25 cellular contexts compared by ENCODE assay signal in genomic region chr4:103026868-103027267, GRCh38.
"Had no signal": no experiment of that assay in that cellular context is flagged by ENCODE, and none has a peak within 500 bp of the region (broad histone marks: within the 10 kb centered on the region; RNA-seq: fewer than 3 reads in every experiment).

No MANE protein-coding gene starts in this region.

- DNase-seq: activated B cell treated with CpG ODN at 0.5 μM for 24 hours; activated CD4-positive, alpha-beta memory T cell treated with anti-CD3 and anti-CD28 coated beads, Interleukin-2, amount 10 ng/mL, durations not matched to agents 7 days and 5 days; activated CD4-positive, alpha-beta T cell treated with anti-CD3 and anti-CD28 coated beads for 1 hour; activated CD4-positive, alpha-beta T cell treated with anti-CD3 and anti-CD28 coated beads, Interleukin-2, amount 50 U/mL, for 1 hour; activated CD8-positive, alpha-beta memory T cell treated with anti-CD3 and anti-CD28 coated beads, Interleukin-2, amount 50 U/mL, for 4 hours; activated naive CD4-positive, alpha-beta T cell treated with anti-CD3 and anti-CD28 coated beads, Interleukin-2, amount 50 U/mL, for 16 hours; activated naive CD8-positive, alpha-beta T cell treated with anti-CD3 and anti-CD28 coated beads, Interleukin-2, amount 10 ng/mL, durations not matched to agents 7 days and 5 days; adrenal gland; aorta; NCI-H1048; NCI-H146; NCI-H1930; NCI-H2171; NCI-H2227 treated with DMSO at 0.1 percent for 48 hours; NCI-H510A treated with DMSO at 0.1 percent for 48 hours; NCI-H69; NK-92 treated with Interleukin-12 subunit alpha and Interleukin-12 subunit beta, amount 100 ng/mL, for 24 hours; OCI-M1; RPMI8226; T-cell; T-helper 2 cell; T1000 had no signal

- H3K4me3 ChIP-seq: adrenal gland, SK-N-MC had no signal

- H3K36me3 ChIP-seq: adrenal gland had no signal

- H3K27ac Mint-ChIP-seq: activated B cell treated with CpG ODN at 0.5 μM for 24 hours; activated CD4-positive, alpha-beta memory T cell treated with anti-CD3 and anti-CD28 coated beads, Interleukin-2, amount 10 ng/mL, durations not matched to agents 7 days and 5 days; activated naive CD8-positive, alpha-beta T cell treated with anti-CD3 and anti-CD28 coated beads, Interleukin-2, amount 10 ng/mL, durations not matched to agents 7 days and 5 days; T-cell had no signal

- H3K4me1 ChIP-seq: adrenal gland had no signal

- H3K27me3 ChIP-seq: adrenal gland had no signal

- H3K27me3 Mint-ChIP-seq: activated B cell treated with CpG ODN at 0.5 μM for 24 hours; activated CD4-positive, alpha-beta memory T cell treated with anti-CD3 and anti-CD28 coated beads, Interleukin-2, amount 10 ng/mL, durations not matched to agents 7 days and 5 days; activated naive CD8-positive, alpha-beta T cell treated with anti-CD3 and anti-CD28 coated beads, Interleukin-2, amount 10 ng/mL, durations not matched to agents 7 days and 5 days; central memory CD8-positive, alpha-beta T cell; T-cell had no signal

- H3K27ac ChIP-seq: adrenal gland, SK-N-MC had no signal

- H3K4me1 Mint-ChIP-seq: activated B cell treated with CpG ODN at 0.5 μM for 24 hours; activated CD4-positive, alpha-beta memory T cell treated with anti-CD3 and anti-CD28 coated beads, Interleukin-2, amount 10 ng/mL, durations not matched to agents 7 days and 5 days; activated naive CD8-positive, alpha-beta T cell treated with anti-CD3 and anti-CD28 coated beads, Interleukin-2, amount 10 ng/mL, durations not matched to agents 7 days and 5 days; central memory CD8-positive, alpha-beta T cell; T-cell had no signal

- H3K4me3 Mint-ChIP-seq: activated B cell treated with CpG ODN at 0.5 μM for 24 hours; activated CD4-positive, alpha-beta memory T cell treated with anti-CD3 and anti-CD28 coated beads, Interleukin-2, amount 10 ng/mL, durations not matched to agents 7 days and 5 days; activated naive CD8-positive, alpha-beta T cell treated with anti-CD3 and anti-CD28 coated beads, Interleukin-2, amount 10 ng/mL, durations not matched to agents 7 days and 5 days; central memory CD8-positive, alpha-beta T cell; T-cell had no signal

- H3K9me3 Mint-ChIP-seq: activated B cell treated with CpG ODN at 0.5 μM for 24 hours; activated CD4-positive, alpha-beta memory T cell treated with anti-CD3 and anti-CD28 coated beads, Interleukin-2, amount 10 ng/mL, durations not matched to agents 7 days and 5 days; activated naive CD8-positive, alpha-beta T cell treated with anti-CD3 and anti-CD28 coated beads, Interleukin-2, amount 10 ng/mL, durations not matched to agents 7 days and 5 days; central memory CD8-positive, alpha-beta T cell; T-cell had no signal

- FAIRE-seq: TTC549 had no signal
